In the genomic region with DNA sequence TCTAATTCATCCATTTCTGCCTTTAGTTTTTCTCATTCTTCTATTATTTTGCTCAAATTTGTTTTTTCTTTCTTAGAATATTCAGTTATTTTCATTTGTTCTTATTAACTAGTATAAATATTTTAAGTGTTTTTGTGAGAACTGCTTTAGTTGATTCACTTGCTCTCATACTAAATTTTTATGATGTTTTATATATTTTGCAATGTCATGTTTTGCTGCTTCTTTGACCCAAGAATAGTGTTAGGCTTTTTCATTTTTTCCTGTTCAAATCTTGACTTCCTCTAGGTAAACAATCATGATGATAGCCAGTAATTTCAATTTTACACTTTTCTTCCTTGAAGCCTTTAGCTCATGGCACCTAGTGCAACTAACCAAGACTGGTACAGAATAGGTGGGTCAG, we compare ENCODE assay signal across 20 cellular contexts.
"Had no signal": no experiment of that assay in that cellular context is flagged by ENCODE, and none has a peak within 500 bp of the region (broad histone marks: within the 10 kb centered on the region; RNA-seq: fewer than 3 reads in every experiment).

No MANE protein-coding gene starts in this region.

- H3K27ac ChIP-seq: KMS-11, SJSA1, SK-N-MC had no signal

- H3K9ac ChIP-seq: KMS-11 had no signal

- H3K27me3 ChIP-seq: SJSA1 had no signal

- DNase-seq: Kasumi-1, MM.1S, NCI-H1092 treated with DMSO at 0.1 percent for 48 hours, NCI-H1436, NCI-H187, NCI-H2029, NCI-H2081 treated with DMSO at 0.1 percent for 48 hours, NCI-H2171, NCI-H226, NCI-H446, NCI-H510A, NCI-H524 treated with DMSO at 0.1 percent for 48 hours, NCI-H69, NCI-H774, Right ventricle myocardium superior, RPMI8226, SIG-M5 had no signal

- H3K36me3 ChIP-seq: SJSA1 had no signal

- H3K4me3 ChIP-seq: SJSA1, SK-N-MC had no signal

- H3K4me1 ChIP-seq: SJSA1 had no signal

- H3K4me2 ChIP-seq: KMS-11 had no signal

- H3K9me3 ChIP-seq: SJSA1 had no signal
